1 cellular context compared by ENCODE assay signal in genomic region chr9:104746798-104747197, GRCh38.
TF ChIP-seq lines count a peak whose summit lies in the region.

No MANE protein-coding gene starts in this region.

TF ChIP-seq in GM23338, 12 proteins besides CTCF, POLR2A, EP300 and RAD21 (continued from another document):
- no peak for TF ChIP-seq REST (IDR thresholded peaks at IDR 0.05; ENCODE audit: unreplicated experiment)
- TF ChIP-seq ZNF462 (CRISPR knock-in tag; IDR thresholded peaks at IDR 0.05): no peak
- no peak for TF ChIP-seq EZH2 (IDR thresholded peaks at IDR 0.05; ENCODE audit: low read depth, unreplicated experiment)
- TF ChIP-seq STAT1 (IDR thresholded peaks at IDR 0.05; ENCODE audit: unreplicated experiment): no peak
- no peak for TF ChIP-seq ZNF331 (CRISPR knock-in tag; IDR thresholded peaks at IDR 0.05; ENCODE audit: low read depth)
- TF ChIP-seq NANOG (IDR thresholded peaks at IDR 0.05; ENCODE audit: borderline replicate concordance): no peak
- TF ChIP-seq JUNB (IDR thresholded peaks at IDR 0.05; ENCODE audit: unreplicated experiment): no peak
